ENCODE assay signal across 15 cellular contexts in genomic region chr6:6968731-6969552, GRCh38.
"Had no signal": no experiment of that assay in that cellular context is flagged by ENCODE, and none has a peak within 500 bp of the region (broad histone marks: within the 10 kb centered on the region; RNA-seq: fewer than 3 reads in every experiment).

No MANE protein-coding gene starts in this region.

- H3K27me3 ChIP-seq: tibial nerve had no signal

- H3K4me3 ChIP-seq: smooth muscle cell, tibial nerve had no signal

- H3K4me1 ChIP-seq: tibial nerve had no signal

- H3K9me3 ChIP-seq: tibial nerve had no signal

- H3K27ac ChIP-seq: tibial nerve had no signal

- ATAC-seq: activated CD8-positive, alpha-beta memory T cell treated with anti-CD3 and anti-CD28 coated beads, Interleukin-2, amount 10 ng/mL, durations not matched to agents 7 days and 5 days; naive thymus-derived CD4-positive, alpha-beta T cell; stimulated activated effector memory CD8-positive, alpha-beta T cell treated with anti-CD3 and anti-CD28 coated beads, Interleukin-12 subunit alpha, Interleukin-12 subunit beta, amount 100 ng/mL, for 72 hours; T-helper 17 cell had no signal

- DNase-seq: activated CD4-positive, alpha-beta T cell treated with anti-CD3 and anti-CD28 coated beads for 1 hour; activated CD4-positive, alpha-beta T cell treated with anti-CD3 and anti-CD28 coated beads, Interleukin-2, amount 50 U/mL, for 48 hours; activated CD8-positive, alpha-beta memory T cell treated with anti-CD3 and anti-CD28 coated beads, Interleukin-2, amount 10 ng/mL, durations not matched to agents 7 days and 5 days; activated gamma-delta T cell; activated naive CD8-positive, alpha-beta T cell treated with anti-CD3 and anti-CD28 coated beads for 36 hours; activated T-cell treated with anti-CD3 and anti-CD28 coated beads, Interleukin-2, amount 50 U/mL, for 24 hours; aorta; hippocampal formation; kidney glomerular epithelial cell; midbrain; naive thymus-derived CD4-positive, alpha-beta T cell; T-helper 17 cell had no signal

- H3K36me3 ChIP-seq: tibial nerve had no signal
